Comparison of ENCODE assay signal across 8 cellular contexts in genomic region chr4:37666625-37667071, GRCh38. TPM values are rescaled to one million over a fixed set of nuclear protein-coding genes. Genes with fewer than 3 reads are reported as not detected.
DNase-seq lines count a peak whose midpoint lies in the region; ATAC-seq and TF ChIP-seq lines count a peak whose summit lies in the region.

No MANE protein-coding gene starts in this region.

- no peaks in the 10 kb centered on the region for H3K36me3 ChIP-seq in skeletal muscle satellite cell (ENCODE audit: insufficient read depth, low read length)

- H3K9me3 Mint-ChIP-seq in activated CD4-positive, alpha-beta T cell treated with anti-CD3 and anti-CD28 coated beads, Interleukin-2, amount 10 ng/mL, durations not matched to agents 7 days and 5 days: peaks cover under 1% of the 10 kb centered on the region

- no peaks in the 10 kb centered on the region for H3K27me3 ChIP-seq in skeletal muscle satellite cell (ENCODE audit: control insufficient read depth, insufficient read depth, low read length)

- H3K4me1 Mint-ChIP-seq in activated CD4-positive, alpha-beta T cell treated with anti-CD3 and anti-CD28 coated beads, Interleukin-2, amount 10 ng/mL, durations not matched to agents 7 days and 5 days: peaks cover 60% of the 10 kb centered on the region

- POLR2A ChIA-PET in activated CD4-positive, alpha-beta T cell treated with anti-CD3 and anti-CD28 coated beads, Interleukin-2, amount 10 ng/mL, durations not matched to agents 7 days and 5 days (lab: Charles Lee): no interaction called here

- no peaks in the 10 kb centered on the region for H3K9me3 ChIP-seq in skeletal muscle satellite cell (replicated peaks; ENCODE audit: low read length)

- H3K4me1 ChIP-seq in skeletal muscle satellite cell (ENCODE audit: control insufficient read depth, insufficient read depth, low read length): peaks cover 55% of the 10 kb centered on the region

- H3K4me3 Mint-ChIP-seq in activated CD4-positive, alpha-beta T cell treated with anti-CD3 and anti-CD28 coated beads, Interleukin-2, amount 10 ng/mL, durations not matched to agents 7 days and 5 days: no peak overlapping the region

- peak; percentile 55 for ATAC-seq in HG02870 (IDR thresholded peaks at IDR 0.05; ENCODE audit: unreplicated experiment)

- TF ChIP-seq CTCF in C4-2B (conservative IDR thresholded peaks at IDR 0.05) (no peak), foreskin fibroblast (IDR thresholded peaks at IDR 0.05; ENCODE audit: low read depth, low read length) (no peak)

- H3K4me3 ChIP-seq in foreskin fibroblast (ENCODE audit: low read depth in 1 of 2, low read length in 2 of 2): no peak overlapping the region
- no peak overlapping the region for H3K4me3 ChIP-seq in skeletal muscle satellite cell (ENCODE audit: low read length)

- CTCF ChIA-PET in activated CD4-positive, alpha-beta T cell treated with anti-CD3 and anti-CD28 coated beads, Interleukin-2, amount 10 ng/mL, durations not matched to agents 7 days and 5 days (lab: Charles Lee): interaction anchor here (1.2 to 1.6 kb wide), 3 partner anchors 9 to 139 kb away, joined by 3 to 5 read pairs (median 4); no protein-coding TSS in a partner anchor

- H3K27me3 Mint-ChIP-seq in activated CD4-positive, alpha-beta T cell treated with anti-CD3 and anti-CD28 coated beads, Interleukin-2, amount 10 ng/mL, durations not matched to agents 7 days and 5 days: no peaks in the 10 kb centered on the region

- peaks cover 20% of the 10 kb centered on the region for H3K36me3 Mint-ChIP-seq in activated CD4-positive, alpha-beta T cell treated with anti-CD3 and anti-CD28 coated beads, Interleukin-2, amount 10 ng/mL, durations not matched to agents 7 days and 5 days (ENCODE audit: low read depth)

- no peak overlapping the region for H3K27ac Mint-ChIP-seq in activated CD4-positive, alpha-beta T cell treated with anti-CD3 and anti-CD28 coated beads, Interleukin-2, amount 10 ng/mL, durations not matched to agents 7 days and 5 days

- DNase-seq in activated CD4-positive, alpha-beta T cell treated with anti-CD3 and anti-CD28 coated beads, Interleukin-2, amount 10 ng/mL, durations not matched to agents 7 days and 5 days: peak; percentile 25
- peak; percentile 88 to 90 for DNase-seq in foreskin fibroblast
- no peak for DNase-seq in pons (ENCODE audit: low spot score)
- DNase-seq in RPMI8226: no peak
- DNase-seq in epidermal melanocyte (ENCODE audit: insufficient read length, low spot score): no peak

- H3K4me2 ChIP-seq in skeletal muscle satellite cell (ENCODE audit: low read length): peak overlapping the region; percentile 64

- H3K27ac ChIP-seq in C4-2B: peak overlapping the region; percentile 25; the same call in 1 of the 2 replicates

- peak overlapping the region; percentile 7 for H3K9ac ChIP-seq in skeletal muscle satellite cell (ENCODE audit: low read depth, low read length)

RNA-seq across cellular contexts. Expression of gene RELL1, which starts 19.5 kb away (rescaled TPM):
- 10 to 100 TPM; 32.3 to 35.1 TPM for total RNA-seq in activated CD4-positive, alpha-beta T cell treated with anti-CD3 and anti-CD28 coated beads, Interleukin-2, amount 10 ng/mL, durations not matched to agents 7 days and 5 days
- total RNA-seq in skeletal muscle satellite cell (2012; rRNA removed): 39.8 and 43.2 TPM in 2 replicates

Comparison
In these comparisons a context has a peak if more than half of its experiments do, and no peak if none do; other contexts are left out.
1. DNase-seq: peak in activated CD4-positive, alpha-beta T cell treated with anti-CD3 and anti-CD28 coated beads, Interleukin-2, amount 10 ng/mL, durations not matched to agents 7 days and 5 days (single experiment) and foreskin fibroblast (2 of 2); none in pons (single experiment), RPMI8226 (single experiment) and epidermal melanocyte (single experiment).